In genomic region chr14:59483360-59483759, GRCh38 we compare ENCODE assay signal across 8 cellular contexts. TPM values are rescaled to one million over a fixed set of nuclear protein-coding genes. Genes with fewer than 3 reads are reported as not detected.
DNase-seq lines count a peak whose midpoint lies in the region; ATAC-seq, FAIRE-seq and TF ChIP-seq lines count a peak whose summit lies in the region.

No MANE protein-coding gene starts in this region.

- H3K9me3 ChIP-seq in DND-41 (ENCODE audit: insufficient read depth, low read length, severe bottlenecking): no peaks in the 10 kb centered on the region
- H3K9me3 ChIP-seq in KOPT-K1 (ENCODE audit: insufficient read depth, low read length, poor library complexity, severe bottlenecking): no peaks in the 10 kb centered on the region
- no peaks in the 10 kb centered on the region for H3K9me3 ChIP-seq in GM12878 (replicated peaks; ENCODE audit: control insufficient read depth, insufficient read depth, low read length)

- no peaks in the 10 kb centered on the region for H3K9me3 Mint-ChIP-seq in stimulated activated naive B cell treated with anti-CD40 and anti-IgM and Interleukin-4, amounts not matched to agents 10 μg/mL and 1 μg/mL and 100 μg/mL, for 72 hours

- H3K4me3 Mint-ChIP-seq in stimulated activated naive B cell treated with anti-CD40 and anti-IgM and Interleukin-4, amounts not matched to agents 10 μg/mL and 1 μg/mL and 100 μg/mL, for 72 hours: peak overlapping the region; percentile 90 to 94

- peaks cover 44% of the 10 kb centered on the region for H3K79me2 ChIP-seq in DND-41 (ENCODE audit: insufficient read depth, low read length)
- peaks cover 60% of the 10 kb centered on the region for H3K79me2 ChIP-seq in GM12878 (ENCODE audit: control insufficient read depth, insufficient read depth, low read length)

- peak overlapping the region; percentile 89 for H3K4me2 ChIP-seq in DND-41 (ENCODE audit: insufficient read depth, low read length)
- peak overlapping the region; percentile 96 for H3K4me2 ChIP-seq in GM12878 (ENCODE audit: control insufficient read depth, insufficient read depth)

- POLR2A ChIA-PET in GM12878 (lab: Charles Lee): interaction anchor here (0.6 to 1.7 kb wide), 3 partner anchors 18 to 1936 kb away, joined by 3 to 6 read pairs (median 3); partner anchors contain the start of gene GPR135

- in situ Hi-C loops in GM12878 (cut with MboI): loop anchor here (25.0 kb wide), 1 partner anchor 679 kb away; the partner anchor contains the start of gene DHRS7

- CTCF ChIA-PET in GM12878 (lab: Yijun Ruan, JAX): interaction anchor here (0.8 to 2.2 kb wide), 10 partner anchors 9 to 355 kb away, joined by 3 to 6 read pairs (median 4); partner anchors contain the start of gene GPR135

- peak overlapping the region; percentile 95 for H3K27ac Mint-ChIP-seq in stimulated activated naive B cell treated with anti-CD40 and anti-IgM and Interleukin-4, amounts not matched to agents 10 μg/mL and 1 μg/mL and 100 μg/mL, for 72 hours

- ATAC-seq in DND-41 (ENCODE audit: insufficient read depth, low read depth): no peak
- ATAC-seq in GM12878: no peak
- no peak for ATAC-seq in stimulated activated naive B cell treated with anti-CD40 and anti-IgM and Interleukin-4, amounts not matched to agents 10 μg/mL and 1 μg/mL and 100 μg/mL, for 72 hours (replicated peaks)
- ATAC-seq in HG03520 (IDR thresholded peaks at IDR 0.05; ENCODE audit: unreplicated experiment): no peak

- RAD21 ChIA-PET in GM12878 (lab: Charles Lee; ENCODE audit: unreplicated experiment): interaction anchor here (1.3 to 1.5 kb wide), 3 partner anchors 14 to 358 kb away, joined by 3 to 4 read pairs (median 3); no protein-coding TSS in a partner anchor

- peaks cover 28 to 49% of the 10 kb centered on the region in 2 donors for H3K4me1 Mint-ChIP-seq in stimulated activated naive B cell treated with anti-CD40 and anti-IgM and Interleukin-4, amounts not matched to agents 10 μg/mL and 1 μg/mL and 100 μg/mL, for 72 hours

- under 1% methylated on average over 14 of the region's 14 CpGs for WGBS in GM12878 (ENCODE audit: insufficient coverage, insufficient replicate concordance, low lambda C conversion rate, missing lambda C conversion rate)

- H3K27me3 Mint-ChIP-seq in stimulated activated naive B cell treated with anti-CD40 and anti-IgM and Interleukin-4, amounts not matched to agents 10 μg/mL and 1 μg/mL and 100 μg/mL, for 72 hours: no peaks in the 10 kb centered on the region

- SMC1A ChIA-PET in GM12878 (lab: Charles Lee; ENCODE audit: uncharacterized antibody, unreplicated experiment): interaction anchor here (1.1 to 1.4 kb wide), 2 partner anchors 9 to 208 kb away, joined by 3 to 4 read pairs; no protein-coding TSS in a partner anchor

- H3K27ac ChIP-seq in DND-41 (ENCODE audit: low read length): peak overlapping the region; percentile 87
- H3K27ac ChIP-seq in KOPT-K1 (ENCODE audit: low read depth, low read length, poor library complexity, severe bottlenecking): peak overlapping the region; percentile 82
- peak overlapping the region; percentile 85 for H3K27ac ChIP-seq in GM12878 (ENCODE audit: control insufficient read depth, insufficient read depth)

- FAIRE-seq in GM12878 (lab: Jason Lieb, UNC): no peak

- intact Hi-C loops in GM12878 (cut with micrococcal nuclease; ENCODE audit: unreplicated experiment): loop anchor here (10.0 kb wide), 2 partner anchors 611 to 681 kb away; partner anchors contain the start of genes DHRS7 and PCNX4

- H3K36me3 ChIP-seq in DND-41 (ENCODE audit: insufficient read depth, low read length) (peaks cover 12% of the 10 kb centered on the region), KOPT-K1 (ENCODE audit: insufficient read depth, low read length) (peaks cover 14% of the 10 kb centered on the region), GM12878 (ENCODE audit: control insufficient read depth in 2 of 2, insufficient read depth in 2 of 2, low read length in 1 of 2) (no peaks in the 10 kb centered on the region)

- H2AFZ ChIP-seq in DND-41 (ENCODE audit: low read depth, low read length) (peak overlapping the region; percentile 97), GM12878 (ENCODE audit: control insufficient read depth, low read depth, low read length) (peak overlapping the region; percentile 32; the same call in 1 of the 2 replicates)

- no peak for TF ChIP-seq POLR2A in GM12878 (IDR thresholded peaks at IDR 0.05; ENCODE audit: low read depth, low read length)

- H4K20me1 ChIP-seq in DND-41 (ENCODE audit: insufficient read depth, low read length) (no peaks in the 10 kb centered on the region), GM12878 (ENCODE audit: control insufficient read depth, insufficient read depth) (no peaks in the 10 kb centered on the region)

- H3K4me3 ChIP-seq in DND-41 (ENCODE audit: low read depth in 1 of 2, low read length in 2 of 2): peak overlapping the region; percentile 74 to 79; a peak in 3 of 4 replicates
- peak overlapping the region; percentile 83 for H3K4me3 ChIP-seq in GM12878

- BruUV-seq in GM12878 (replicated peaks; lab: Mats Ljungman, UMichigan): no TSS peak

- H3K36me3 Mint-ChIP-seq in stimulated activated naive B cell treated with anti-CD40 and anti-IgM and Interleukin-4, amounts not matched to agents 10 μg/mL and 1 μg/mL and 100 μg/mL, for 72 hours: peaks cover 4 to 20% of the 10 kb centered on the region in 2 donors

- H3K4me1 ChIP-seq in DND-41 (ENCODE audit: insufficient read depth, low read length) (peaks cover 50% of the 10 kb centered on the region), GM12878 (ENCODE audit: control insufficient read depth, insufficient read depth, low read length) (peaks cover 10% of the 10 kb centered on the region; the same call in 1 of the 2 replicates)

- TF ChIP-seq RAD21 in GM12878 (IDR thresholded peaks at IDR 0.05; ENCODE audit: insufficient read depth, low read depth, low read length): no peak

- no peak for DNase-seq in DND-41
- no peak for DNase-seq in GM12878 (ENCODE audit: low read depth, low spot score)
- DNase-seq in iris pigment epithelial cell (ENCODE audit: low read depth): peak; percentile 65
- DNase-seq in stimulated activated naive B cell treated with anti-CD40 and anti-IgM and Interleukin-4, amounts not matched to agents 10 μg/mL and 1 μg/mL and 100 μg/mL, for 72 hours: no peak
- DNase-seq in NCI-H1105 (lab: John Stamatoyannopoulos, UW): no peak
- DNase-seq in NCI-H128 (lab: John Stamatoyannopoulos, UW; ENCODE audit: unreplicated experiment): no peak

- H3K27me3 ChIP-seq in DND-41 (ENCODE audit: insufficient read depth, low read length, poor library complexity): no peaks in the 10 kb centered on the region
- H3K27me3 ChIP-seq in GM12878 (replicated peaks in 1 of 2; ENCODE audit: control insufficient read depth in 2 of 2, insufficient read depth in 2 of 2, low read length in 1 of 2): no peaks in the 10 kb centered on the region

- TF ChIP-seq EP300 in GM12878 (IDR thresholded peaks at IDR 0.05; ENCODE audit: borderline replicate concordance in 1 of 2, control insufficient read depth in 1 of 2, low read depth in 2 of 2, low read length in 2 of 2): 0 out of 4 replicates have a peak, but pooled peaks of 1 of the 2 experiments have one; percentile 4

- H3K9ac ChIP-seq in DND-41 (ENCODE audit: low read depth, low read length) (peak overlapping the region; percentile 84), GM12878 (ENCODE audit: control insufficient read depth, insufficient read depth, low read length) (peak overlapping the region; percentile 76)

- TF ChIP-seq CTCF in DND-41 (IDR thresholded peaks at IDR 0.05; ENCODE audit: borderline replicate concordance, extremely low read depth, low read length, poor library complexity, severe bottlenecking) (no peak), GM12878 (IDR thresholded peaks at IDR 0.05 in 2 of 3, conservative IDR thresholded peaks at IDR 0.05 in 1 of 3; ENCODE audit: control insufficient read depth in 2 of 3, extremely low read depth in 1 of 3, insufficient read depth in 1 of 3, low read depth in 3 of 3, low read length in 3 of 3) (no peak)

RNA-seq across cellular contexts. Expression of gene L3HYPDH, which starts 0.8 kb away (rescaled TPM):
- 154 and 158 TPM in 2 replicates for total RNA-seq in GM12878 (2013; cell fraction: nucleolus; rRNA removed)
- total RNA-seq in GM12878 (2014; rRNA removed) (15.5 and 17.2 TPM in 2 replicates), GM12878 (2014; rRNA removed; fragmentation: Illumina TruSeq; extraction: Trizol) (11.8 and 13.4 TPM in 2 replicates), GM12878 (2021) (14.7 and 17.4 TPM in 2 replicates)
- polyA plus RNA-seq in GM12878 (2011; ENCODE audit: low read depth): 3.7 TPM
- polyA plus RNA-seq in GM12878 (2011; rRNA removed) (27.8 and 41.9 TPM in 2 replicates), GM12878 (2014; fragmentation: Illumina TruSeq; extraction: Trizol) (11.5 and 16.9 TPM in 2 replicates), GM12878 (2014; fragmentation: Nextera tagmentation; extraction: Ambion mirVana) (10 to 100 TPM; 13.5 to 19.5 TPM), GM12878 (2014; rRNA removed) (21.4 and 26.3 TPM in 2 replicates), GM12878 (2016; fragmentation: Nextera tagmentation; extraction: Ambion mirVana) (10 to 100 TPM; 15.7 to 16.0 TPM)
- 5.6 and 9.5 TPM in 2 replicates for polyA plus RNA-seq in GM12878 (2011; cell fraction: cytosol; rRNA removed)
- 98.3 and 136 TPM in 2 replicates for polyA plus RNA-seq in GM12878 (2011; cell fraction: nucleus; rRNA removed)
- polyA plus RNA-seq in GM12878 (2012): 8.9 and 15.9 TPM in 2 replicates
- 13.4 and 13.8 TPM in 2 replicates for polyA minus RNA-seq in GM12878 (2011; rRNA and poly(A)+ RNA removed)
- 5.1 and 6.2 TPM in 2 replicates for polyA minus RNA-seq in GM12878 (2011; cell fraction: cytosol; rRNA and poly(A)+ RNA removed)
- polyA minus RNA-seq in GM12878 (2011; cell fraction: nucleus; rRNA and poly(A)+ RNA removed): 71.0 and 81.6 TPM in 2 replicates

RNA-seq across cellular contexts. Expression of gene JKAMP, which starts 1.0 kb away (rescaled TPM):
- total RNA-seq in GM12878 (2013; cell fraction: nucleolus; rRNA removed): 121 and 135 TPM in 2 replicates
- total RNA-seq in GM12878 (2014; rRNA removed): 45.3 and 59.2 TPM in 2 replicates
- total RNA-seq in GM12878 (2014; rRNA removed; fragmentation: Illumina TruSeq; extraction: Trizol): 33.0 and 33.3 TPM in 2 replicates
- 18.2 and 19.5 TPM in 2 replicates for total RNA-seq in GM12878 (2021)
- 19.3 TPM for polyA plus RNA-seq in GM12878 (2011; ENCODE audit: low read depth)
- 129 and 154 TPM in 2 replicates for polyA plus RNA-seq in GM12878 (2011; rRNA removed)
- 69.7 and 86.9 TPM in 2 replicates for polyA plus RNA-seq in GM12878 (2011; cell fraction: cytosol; rRNA removed)
- 72.8 and 85.4 TPM in 2 replicates for polyA plus RNA-seq in GM12878 (2011; cell fraction: nucleus; rRNA removed)
- 24.4 and 25.2 TPM in 2 replicates for polyA plus RNA-seq in GM12878 (2012)
- 45.9 and 56.2 TPM in 2 replicates for polyA plus RNA-seq in GM12878 (2014; fragmentation: Illumina TruSeq; extraction: Trizol)
- polyA plus RNA-seq in GM12878 (2014; fragmentation: Nextera tagmentation; extraction: Ambion mirVana): 100 to 1,000 TPM in 1 of 2 experiments, 10 to 100 TPM in 1; 66.3 to 129 TPM
- polyA plus RNA-seq in GM12878 (2014; rRNA removed): 34.1 and 40.3 TPM in 2 replicates
- 10 to 100 TPM; 47.3 to 47.7 TPM for polyA plus RNA-seq in GM12878 (2016; fragmentation: Nextera tagmentation; extraction: Ambion mirVana)
- 59.7 and 105 TPM in 2 replicates for polyA minus RNA-seq in GM12878 (2011; rRNA and poly(A)+ RNA removed)
- 19.0 and 20.6 TPM in 2 replicates for polyA minus RNA-seq in GM12878 (2011; cell fraction: cytosol; rRNA and poly(A)+ RNA removed)
- polyA minus RNA-seq in GM12878 (2011; cell fraction: nucleus; rRNA and poly(A)+ RNA removed): 46.2 and 72.2 TPM in 2 replicates

RNA-seq across cellular contexts. Expression of gene GPR135, which starts 18.2 kb away (rescaled TPM):
- 15.3 and 15.7 TPM in 2 replicates for total RNA-seq in GM12878 (2013; cell fraction: nucleolus; rRNA removed)
- total RNA-seq in GM12878 (2014; rRNA removed) (0.65 and 1.1 TPM in 2 replicates), GM12878 (2014; rRNA removed; fragmentation: Illumina TruSeq; extraction: Trizol) (0.89 and 1.1 TPM in 2 replicates), GM12878 (2021) (1.1 and 1.4 TPM in 2 replicates)
- polyA plus RNA-seq in GM12878 (2011; ENCODE audit: low read depth): 0.10 TPM
- polyA plus RNA-seq in GM12878 (2011; rRNA removed) (0.83 and 1.0 TPM in 2 replicates), GM12878 (2014; fragmentation: Illumina TruSeq; extraction: Trizol) (0.96 and 1.0 TPM in 2 replicates), GM12878 (2014; fragmentation: Nextera tagmentation; extraction: Ambion mirVana) (under 1 TPM; 0.11 to 0.16 TPM), GM12878 (2014; rRNA removed) (1.1 TPM in 2 replicates), GM12878 (2016; fragmentation: Nextera tagmentation; extraction: Ambion mirVana) (under 1 TPM; 0.28 to 0.32 TPM)
- polyA plus RNA-seq in GM12878 (2011; cell fraction: cytosol; rRNA removed): 0.12 and 0.32 TPM in 2 replicates
- polyA plus RNA-seq in GM12878 (2011; cell fraction: nucleus; rRNA removed): 5.0 and 5.7 TPM in 2 replicates
- polyA plus RNA-seq in GM12878 (2012): 0.45 and 0.52 TPM in 2 replicates
- polyA minus RNA-seq in GM12878 (2011; rRNA and poly(A)+ RNA removed): 0.95 and 1.8 TPM in 2 replicates
- polyA minus RNA-seq in GM12878 (2011; cell fraction: cytosol; rRNA and poly(A)+ RNA removed): 0.21 and 0.67 TPM in 2 replicates
- 5.4 and 8.9 TPM in 2 replicates for polyA minus RNA-seq in GM12878 (2011; cell fraction: nucleus; rRNA and poly(A)+ RNA removed)
